In the genomic region with DNA sequence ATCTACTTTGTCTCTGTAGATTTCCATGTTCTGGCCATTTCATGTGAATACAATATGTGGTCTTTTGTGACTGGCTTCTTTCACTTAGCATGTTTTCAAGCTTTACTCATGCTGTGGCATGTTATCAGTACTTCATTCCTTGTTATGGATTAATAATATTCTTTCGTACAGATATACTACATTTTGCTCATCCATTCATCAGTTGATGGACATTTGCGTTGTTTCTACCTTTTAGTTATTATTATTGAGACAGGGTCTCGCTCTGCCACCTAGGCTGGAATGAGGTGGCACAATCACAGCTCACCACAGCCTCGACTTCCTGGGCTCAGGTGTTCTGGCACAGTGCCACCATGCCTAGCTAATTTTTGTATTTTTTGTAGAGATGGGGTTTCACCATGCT, we compare ENCODE assay signal across 31 cellular contexts.
"Had no signal": no experiment of that assay in that cellular context is flagged by ENCODE, and none has a peak within 500 bp of the region (broad histone marks: within the 10 kb centered on the region; RNA-seq: fewer than 3 reads in every experiment).

No MANE protein-coding gene starts in this region.

- H3K27ac Mint-ChIP-seq: activated CD4-positive, alpha-beta T cell treated with anti-CD3 and anti-CD28 coated beads, Interleukin-2, amount 10 ng/mL, durations not matched to agents 24 days and 14 days; activated naive CD8-positive, alpha-beta T cell treated with anti-CD3 and anti-CD28 coated beads for 36 hours; activated T-helper 17 cell treated with anti-CD3 and anti-CD28 coated beads, Interleukin-2, amount 50 U/mL, for 72 hours; IgD-negative memory B cell; T-cell had no signal

- H3K4me3 Mint-ChIP-seq: activated CD4-positive, alpha-beta T cell treated with anti-CD3 and anti-CD28 coated beads, Interleukin-2, amount 10 ng/mL, durations not matched to agents 24 days and 14 days; activated naive CD8-positive, alpha-beta T cell treated with anti-CD3 and anti-CD28 coated beads for 36 hours; activated T-helper 17 cell treated with anti-CD3 and anti-CD28 coated beads, Interleukin-2, amount 50 U/mL, for 72 hours; central memory CD8-positive, alpha-beta T cell; IgD-negative memory B cell; T-cell had no signal

- H3K27me3 Mint-ChIP-seq: activated naive CD8-positive, alpha-beta T cell treated with anti-CD3 and anti-CD28 coated beads for 36 hours; activated T-helper 17 cell treated with anti-CD3 and anti-CD28 coated beads, Interleukin-2, amount 50 U/mL, for 72 hours; central memory CD8-positive, alpha-beta T cell; IgD-negative memory B cell; T-cell had no signal

- H3K9me3 ChIP-seq: Peyer's patch had no signal

- H3K36me3 Mint-ChIP-seq: IgD-negative memory B cell had no signal

- DNase-seq: activated CD4-positive, alpha-beta T cell treated with anti-CD3 and anti-CD28 coated beads, Interleukin-2, amount 10 ng/mL, durations not matched to agents 24 days and 14 days; activated CD4-positive, alpha-beta T cell treated with anti-CD3 and anti-CD28 coated beads, Interleukin-2, amount 50 U/mL, for 4 hours; activated CD8-positive, alpha-beta memory T cell treated with anti-CD3 and anti-CD28 coated beads, Interleukin-2, amount 50 U/mL, for 4 hours; activated effector memory CD4-positive, alpha-beta T cell treated with anti-CD3 and anti-CD28 coated beads, Interleukin-2, amount 50 U/mL, for 16 hours; activated naive CD4-positive, alpha-beta T cell; activated naive CD4-positive, alpha-beta T cell treated with anti-CD3 and anti-CD28 coated beads, Interleukin-2, amount 50 U/mL, for 16 hours; activated naive CD8-positive, alpha-beta T cell treated with anti-CD3 and anti-CD28 coated beads for 36 hours; activated T-cell treated with anti-CD3 and anti-CD28 coated beads for 4 hours; activated T-cell treated with anti-CD3 and anti-CD28 coated beads, Interleukin-2, amount 50 U/mL, for 48 hours; amniotic stem cell; aorta; brain microvascular endothelial cell; NCI-H1105; NCI-H1417 treated with DMSO at 0.1 percent for 48 hours; NCI-H187 treated with DMSO at 0.1 percent for 48 hours; NCI-H2081 treated with DMSO at 0.1 percent for 48 hours; NCI-H226; NCI-H446 treated with DMSO at 0.1 percent for 48 hours; NCI-H524; NCI-H69; NK-92 treated with Interleukin-12 subunit alpha and Interleukin-12 subunit beta, amount 100 ng/mL, for 24 hours; PC-3; Peyer's patch; SIG-M5; T-cell; T-helper 2 cell; T-helper 9 cell had no signal

- ATAC-seq: activated T-helper 17 cell treated with anti-CD3 and anti-CD28 coated beads, Interleukin-2, amount 50 U/mL, for 72 hours; Right ventricle myocardium inferior had no signal

- H3K4me1 Mint-ChIP-seq: activated CD4-positive, alpha-beta T cell treated with anti-CD3 and anti-CD28 coated beads, Interleukin-2, amount 10 ng/mL, durations not matched to agents 24 days and 14 days; activated T-helper 17 cell treated with anti-CD3 and anti-CD28 coated beads, Interleukin-2, amount 50 U/mL, for 72 hours; central memory CD8-positive, alpha-beta T cell had no signal

- H3K9me3 Mint-ChIP-seq: activated CD4-positive, alpha-beta T cell treated with anti-CD3 and anti-CD28 coated beads, Interleukin-2, amount 10 ng/mL, durations not matched to agents 24 days and 14 days; activated naive CD8-positive, alpha-beta T cell treated with anti-CD3 and anti-CD28 coated beads for 36 hours; activated T-helper 17 cell treated with anti-CD3 and anti-CD28 coated beads, Interleukin-2, amount 50 U/mL, for 72 hours; central memory CD8-positive, alpha-beta T cell; IgD-negative memory B cell; T-cell had no signal
